Comparison of ENCODE assay signal across 1 cellular context in the genomic region with DNA sequence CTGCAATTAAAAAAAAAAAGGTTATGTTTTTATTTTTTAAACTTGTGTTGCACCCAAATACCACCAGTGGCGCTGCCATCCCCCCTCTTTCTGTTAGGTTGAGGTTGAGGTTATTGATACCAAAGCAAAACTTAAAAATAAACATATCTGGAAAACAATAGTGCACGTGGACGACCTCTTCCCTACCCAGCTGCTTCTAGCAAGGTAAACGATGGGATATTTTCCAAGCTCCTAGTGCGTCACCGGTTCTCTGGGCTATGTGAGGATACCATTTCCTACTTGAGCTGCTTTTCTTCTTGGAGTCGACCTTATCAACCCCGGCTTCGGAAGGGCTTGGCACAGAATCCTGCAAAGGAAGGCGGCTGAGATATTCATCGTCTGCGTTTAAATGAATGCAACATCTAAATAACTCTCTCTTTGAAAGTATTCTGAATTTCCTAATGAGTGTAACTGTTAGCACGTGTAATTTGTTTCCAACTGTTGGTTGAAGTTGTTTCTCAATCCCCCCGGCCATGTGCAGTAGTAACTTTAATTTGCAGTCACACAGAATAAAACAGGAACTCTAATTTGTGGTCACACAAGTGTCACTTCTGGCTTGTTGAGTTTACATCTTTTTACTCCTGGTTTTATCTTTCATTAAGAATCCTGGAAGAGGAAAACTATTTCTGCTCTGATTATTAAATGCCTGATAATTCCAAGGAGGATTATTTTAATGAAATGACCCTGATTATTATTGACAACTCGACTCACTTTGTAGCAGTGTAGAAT.
TF ChIP-seq lines count a peak whose summit lies in the region.

No MANE protein-coding gene starts in this region.

TF ChIP-seq in WTC11, 78 proteins besides CTCF, POLR2A, EP300 and RAD21 (continued from another document):
- TF ChIP-seq, protein P1, sequence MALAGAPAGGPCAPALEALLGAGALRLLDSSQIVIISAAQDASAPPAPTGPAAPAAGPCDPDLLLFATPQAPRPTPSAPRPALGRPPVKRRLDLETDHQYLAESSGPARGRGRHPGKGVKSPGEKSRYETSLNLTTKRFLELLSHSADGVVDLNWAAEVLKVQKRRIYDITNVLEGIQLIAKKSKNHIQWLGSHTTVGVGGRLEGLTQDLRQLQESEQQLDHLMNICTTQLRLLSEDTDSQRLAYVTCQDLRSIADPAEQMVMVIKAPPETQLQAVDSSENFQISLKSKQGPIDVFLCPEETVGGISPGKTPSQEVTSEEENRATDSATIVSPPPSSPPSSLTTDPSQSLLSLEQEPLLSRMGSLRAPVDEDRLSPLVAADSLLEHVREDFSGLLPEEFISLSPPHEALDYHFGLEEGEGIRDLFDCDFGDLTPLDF (CRISPR knock-in tag; IDR thresholded peaks at IDR 0.05) = no peak
- TF ChIP-seq NFYB (CRISPR knock-in tag; conservative IDR thresholded peaks at IDR 0.05; ENCODE audit: low read depth) (no peak), NR2C2 (CRISPR knock-in tag; IDR thresholded peaks at IDR 0.05) (no peak), FOXP1 (CRISPR knock-in tag; IDR thresholded peaks at IDR 0.05; ENCODE audit: borderline replicate concordance) (no peak)
- TF ChIP-seq, protein P2, sequence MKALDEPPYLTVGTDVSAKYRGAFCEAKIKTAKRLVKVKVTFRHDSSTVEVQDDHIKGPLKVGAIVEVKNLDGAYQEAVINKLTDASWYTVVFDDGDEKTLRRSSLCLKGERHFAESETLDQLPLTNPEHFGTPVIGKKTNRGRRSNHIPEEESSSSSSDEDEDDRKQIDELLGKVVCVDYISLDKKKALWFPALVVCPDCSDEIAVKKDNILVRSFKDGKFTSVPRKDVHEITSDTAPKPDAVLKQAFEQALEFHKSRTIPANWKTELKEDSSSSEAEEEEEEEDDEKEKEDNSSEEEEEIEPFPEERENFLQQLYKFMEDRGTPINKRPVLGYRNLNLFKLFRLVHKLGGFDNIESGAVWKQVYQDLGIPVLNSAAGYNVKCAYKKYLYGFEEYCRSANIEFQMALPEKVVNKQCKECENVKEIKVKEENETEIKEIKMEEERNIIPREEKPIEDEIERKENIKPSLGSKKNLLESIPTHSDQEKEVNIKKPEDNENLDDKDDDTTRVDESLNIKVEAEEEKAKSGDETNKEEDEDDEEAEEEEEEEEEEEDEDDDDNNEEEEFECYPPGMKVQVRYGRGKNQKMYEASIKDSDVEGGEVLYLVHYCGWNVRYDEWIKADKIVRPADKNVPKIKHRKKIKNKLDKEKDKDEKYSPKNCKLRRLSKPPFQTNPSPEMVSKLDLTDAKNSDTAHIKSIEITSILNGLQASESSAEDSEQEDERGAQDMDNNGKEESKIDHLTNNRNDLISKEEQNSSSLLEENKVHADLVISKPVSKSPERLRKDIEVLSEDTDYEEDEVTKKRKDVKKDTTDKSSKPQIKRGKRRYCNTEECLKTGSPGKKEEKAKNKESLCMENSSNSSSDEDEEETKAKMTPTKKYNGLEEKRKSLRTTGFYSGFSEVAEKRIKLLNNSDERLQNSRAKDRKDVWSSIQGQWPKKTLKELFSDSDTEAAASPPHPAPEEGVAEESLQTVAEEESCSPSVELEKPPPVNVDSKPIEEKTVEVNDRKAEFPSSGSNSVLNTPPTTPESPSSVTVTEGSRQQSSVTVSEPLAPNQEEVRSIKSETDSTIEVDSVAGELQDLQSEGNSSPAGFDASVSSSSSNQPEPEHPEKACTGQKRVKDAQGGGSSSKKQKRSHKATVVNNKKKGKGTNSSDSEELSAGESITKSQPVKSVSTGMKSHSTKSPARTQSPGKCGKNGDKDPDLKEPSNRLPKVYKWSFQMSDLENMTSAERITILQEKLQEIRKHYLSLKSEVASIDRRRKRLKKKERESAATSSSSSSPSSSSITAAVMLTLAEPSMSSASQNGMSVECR (CRISPR knock-in tag; IDR thresholded peaks at IDR 0.05; ENCODE audit: borderline replicate concordance) = no peak
- TF ChIP-seq, protein P3, sequence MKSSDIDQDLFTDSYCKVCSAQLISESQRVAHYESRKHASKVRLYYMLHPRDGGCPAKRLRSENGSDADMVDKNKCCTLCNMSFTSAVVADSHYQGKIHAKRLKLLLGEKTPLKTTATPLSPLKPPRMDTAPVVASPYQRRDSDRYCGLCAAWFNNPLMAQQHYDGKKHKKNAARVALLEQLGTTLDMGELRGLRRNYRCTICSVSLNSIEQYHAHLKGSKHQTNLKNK (CRISPR knock-in tag; IDR thresholded peaks at IDR 0.05) = no peak
